9 cellular contexts compared by ENCODE assay signal in genomic region chr2:43184339-43184895, GRCh38. TPM values are rescaled to one million over a fixed set of nuclear protein-coding genes. Genes with fewer than 3 reads are reported as not detected.
DNase-seq lines count a peak whose midpoint lies in the region; TF ChIP-seq lines count a peak whose summit lies in the region.
"Had no signal": no experiment of that assay in that cellular context is flagged by ENCODE, and none has a peak within 500 bp of the region (broad histone marks: within the 10 kb centered on the region; RNA-seq: fewer than 3 reads in every experiment).

No MANE protein-coding gene starts in this region.

- H3K4me3 ChIP-seq in epithelial cell of proximal tubule (ENCODE audit: low read depth, low read length), result no peak overlapping the region

- no peak for TF ChIP-seq CTCF in epithelial cell of proximal tubule (conservative IDR thresholded peaks at IDR 0.05; ENCODE audit: low read depth, low read length)

- H3K27ac ChIP-seq in caudate nucleus (ENCODE audit: low read depth, low read length), result no peak overlapping the region

- peak; percentile 90 for DNase-seq in HPDE6-E6E7 (ENCODE audit: extremely low spot score)
- DNase-seq in activated CD4-positive, alpha-beta T cell treated with anti-CD3 and anti-CD28 coated beads for 4 hours, result peak; percentile 57 to 61
- peak; percentile 88 for DNase-seq in epithelial cell of proximal tubule (ENCODE audit: low read depth)
- peak; percentile 80 for DNase-seq in stimulated activated CD4-positive, alpha-beta T cell treated with anti-CD3 and anti-CD28 coated beads, Interleukin-1b, Interleukin-23, amount 100 ng/mL, for 48 hours
- no peak for DNase-seq in NCI-H2029 treated with DMSO at 0.1 percent for 48 hours (lab: John Stamatoyannopoulos, UW)
- no peak for DNase-seq in SIG-M5 (lab: John Stamatoyannopoulos, UW)
- DNase-seq in caudate nucleus (lab: John Stamatoyannopoulos, UW), result no peak
- DNase-seq in KBM-7, result no peak
- DNase-seq: activated B cell treated with CpG ODN at 0.5 μM for 24 hours had no signal

- in situ Hi-C loops in KBM-7 (cut with MboI; ENCODE audit: low pct_unique_long_range_greater_than_20kb, low sequenced_read_pairs), result no loop called here

RNA-seq across cellular contexts. Expression of gene ZFP36L2, which starts 42.0 kb away (rescaled TPM):
- 8.2 and 10.5 TPM in 2 replicates for total RNA-seq in epithelial cell of proximal tubule

Comparison
In these comparisons a context has a peak if more than half of its experiments do, and no peak if none do; other contexts are left out.
1. DNase-seq: peak in HPDE6-E6E7 (single experiment), activated CD4-positive, alpha-beta T cell treated with anti-CD3 and anti-CD28 coated beads for 4 hours (2 of 2), epithelial cell of proximal tubule (single experiment) and stimulated activated CD4-positive, alpha-beta T cell treated with anti-CD3 and anti-CD28 coated beads, Interleukin-1b, Interleukin-23, amount 100 ng/mL, for 48 hours (single experiment); none in NCI-H2029 treated with DMSO at 0.1 percent for 48 hours (single experiment), SIG-M5 (single experiment), caudate nucleus (0 of 61) and KBM-7 (single experiment).